ENCODE assay signal across 19 cellular contexts in the genomic region with DNA sequence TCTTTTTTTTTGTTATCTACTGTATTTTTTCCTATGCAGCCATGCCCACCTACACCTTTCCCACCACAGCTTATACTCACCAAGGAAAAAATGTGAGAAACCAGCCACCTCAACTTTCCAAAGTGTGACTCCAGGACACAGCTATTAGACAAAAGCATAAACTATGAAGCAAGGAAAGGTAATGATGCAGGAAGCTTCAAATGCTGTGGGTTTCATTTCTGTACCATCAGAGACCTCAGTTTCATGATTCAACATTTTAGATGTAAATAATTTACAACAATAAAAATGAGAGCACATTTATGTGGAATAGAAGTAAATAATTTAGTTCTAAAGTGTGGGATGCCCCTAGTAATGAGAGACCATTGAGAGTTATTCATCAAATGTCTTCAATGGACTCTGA.
"Had no signal": no experiment of that assay in that cellular context is flagged by ENCODE, and none has a peak within 500 bp of the region (broad histone marks: within the 10 kb centered on the region; RNA-seq: fewer than 3 reads in every experiment).

No MANE protein-coding gene starts in this region.

- DNase-seq: Kasumi-1, MM.1S, NCI-H1092 treated with DMSO at 0.1 percent for 48 hours, NCI-H1436, NCI-H187, NCI-H2029, NCI-H2081 treated with DMSO at 0.1 percent for 48 hours, NCI-H2171, NCI-H226, NCI-H446, NCI-H510A, NCI-H524 treated with DMSO at 0.1 percent for 48 hours, NCI-H69, NCI-H774, Right ventricle myocardium superior, RPMI8226, SIG-M5 had no signal

- H3K4me1 Mint-ChIP-seq: IgD-negative memory B cell had no signal

- H3K27me3 Mint-ChIP-seq: IgD-negative memory B cell had no signal

- H3K4me3 Mint-ChIP-seq: IgD-negative memory B cell had no signal

- ATAC-seq: K562 had no signal

- H3K27ac Mint-ChIP-seq: IgD-negative memory B cell had no signal
